ENCODE assay signal across 9 cellular contexts in the genomic region with DNA sequence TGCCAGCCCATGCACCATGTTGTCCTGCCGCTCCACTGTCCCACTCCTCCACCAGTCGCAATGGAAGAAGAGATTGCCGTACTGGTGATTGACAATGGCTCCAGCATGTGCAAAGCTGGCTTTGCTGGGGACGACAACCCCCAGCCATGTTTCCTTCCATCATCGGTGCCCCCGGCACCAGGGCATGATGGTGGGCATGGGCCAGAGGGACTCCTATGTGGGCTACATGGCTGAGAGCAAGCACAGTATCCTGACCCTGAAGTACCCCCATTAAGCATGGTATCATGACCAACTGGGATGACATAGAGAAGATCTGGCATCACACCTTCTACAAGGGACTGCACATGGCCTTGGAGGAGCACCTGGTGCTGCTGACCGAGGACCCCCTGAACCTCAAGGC. TPM values are rescaled to one million over a fixed set of nuclear protein-coding genes. Genes with fewer than 3 reads are reported as not detected.
"Had no signal": no experiment of that assay in that cellular context is flagged by ENCODE, and none has a peak within 500 bp of the region (broad histone marks: within the 10 kb centered on the region; RNA-seq: fewer than 3 reads in every experiment).

No MANE protein-coding gene starts in this region.

- ATAC-seq: GM23338, HCT116, K562 had no signal

- H2AFZ ChIP-seq: GM23338 had no signal

- H3K36me3 ChIP-seq: HAP-1 had no signal

- H3K4me3 ChIP-seq: GM23338, HAP-1, K562 had no signal

- H3K4me1 ChIP-seq: HAP-1 had no signal

- H3K4me2 ChIP-seq: GM23338 had no signal

- H3K9me3 ChIP-seq: HAP-1 had no signal

- DNase-seq: H7, HFFc6, IMR-90 had no signal

RNA-seq across cellular contexts. Expression of gene AMY2A, which starts 47.7 kb away (rescaled TPM):
- total RNA-seq: GM23338, H4, H7, HFFc6, HT-29, IMR-90 had no signal
- polyA plus RNA-seq: GM23338, IMR-90, K562 had no signal
